Comparison of ENCODE assay signal across 21 cellular contexts in the genomic region with DNA sequence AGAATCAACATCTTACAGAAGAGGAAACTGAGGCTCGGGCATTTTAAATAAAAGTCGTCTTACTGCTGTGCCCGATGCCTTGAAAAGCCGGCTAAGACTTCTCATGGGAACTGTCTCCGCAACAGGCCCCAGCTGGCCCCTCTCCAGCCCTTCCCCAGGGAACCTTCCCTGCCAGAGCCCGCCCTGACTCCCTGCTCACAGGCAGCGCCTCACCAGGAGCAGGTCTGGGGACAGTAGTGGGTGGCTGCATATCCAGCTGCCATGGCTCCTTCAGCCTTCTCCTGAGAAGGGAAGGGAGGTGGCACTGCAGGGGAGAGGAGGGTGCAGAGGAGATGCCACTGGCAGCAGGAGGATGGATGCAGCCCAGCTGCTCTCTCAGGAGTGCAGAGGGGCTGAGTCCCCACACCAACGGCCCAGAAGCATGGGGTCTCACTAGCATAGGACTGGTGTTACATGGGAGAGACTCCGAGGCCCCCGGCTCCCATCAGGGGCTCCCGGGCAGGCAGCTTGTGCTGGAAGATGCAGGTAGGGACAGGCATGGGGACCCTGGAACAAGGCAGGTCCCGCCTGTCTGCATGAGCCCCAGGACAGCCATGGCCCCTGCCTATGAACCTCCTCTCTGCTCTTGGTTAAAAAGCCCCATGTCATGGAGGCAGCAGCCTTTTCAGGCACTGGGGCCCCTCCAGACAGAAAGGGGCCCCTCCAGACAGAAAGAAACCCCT.
DNase-seq lines count a peak whose midpoint lies in the region; TF ChIP-seq lines count a peak whose summit lies in the region.
"Had no signal": no experiment of that assay in that cellular context is flagged by ENCODE, and none has a peak within 500 bp of the region (broad histone marks: within the 10 kb centered on the region; RNA-seq: fewer than 3 reads in every experiment).

No MANE protein-coding gene starts in this region.

- H4K5ac ChIP-seq in mesendoderm (ENCODE audit: low read length) = no peak overlapping the region

- in situ Hi-C loops in GM23248 (cut with MboI) = no loop called here

- no peaks in the 10 kb centered on the region for H3K9me2 ChIP-seq in GM23248 (ENCODE audit: insufficient read depth)

- WGBS in lower leg skin, 2 donors = 51 to 55% methylated on average over 10 to 12 of the region's 12 CpGs
- WGBS in GM23248 (ENCODE audit: low coverage in 1 of 2, low lambda C conversion rate in 2 of 2, missing lambda C conversion rate in 2 of 2), 2 experiments = 63 to 64% methylated on average over 12 of the region's 12 CpGs
- no CpG with 5 or more reads among the region's 12 CpGs for WGBS in mesendoderm (ENCODE audit: extremely low coverage, insufficient coverage, low lambda C conversion rate)

- no peak overlapping the region for H3K18ac ChIP-seq in mesendoderm (ENCODE audit: low read length)

- H3K56ac ChIP-seq in mesendoderm (ENCODE audit: low read length) = no peak overlapping the region

- H2AFZ ChIP-seq in GM23248 = no peak overlapping the region
- H2AFZ ChIP-seq: PC-9 had no signal

- no peak overlapping the region for H3K27ac ChIP-seq in GM23248
- no peak overlapping the region for H3K27ac ChIP-seq in mesendoderm (ENCODE audit: low read depth, low read length)
- H3K27ac ChIP-seq: PC-9, SJSA1 had no signal

- H2BK120ac ChIP-seq in mesendoderm (ENCODE audit: low read depth, low read length) = no peak overlapping the region

- no peaks in the 10 kb centered on the region for H3K9me3 ChIP-seq in BE2C
- H3K9me3 ChIP-seq in GM23248 (ENCODE audit: low read depth) = no peaks in the 10 kb centered on the region
- H3K9me3 ChIP-seq: SJSA1 had no signal

- no peak overlapping the region for H2BK5ac ChIP-seq in mesendoderm (ENCODE audit: low read length)

- H3K79me1 ChIP-seq in mesendoderm (ENCODE audit: low read length) = no peaks in the 10 kb centered on the region

- no peak overlapping the region for H2BK15ac ChIP-seq in mesendoderm (replicated peaks; ENCODE audit: low read depth)

- DNase-seq in NCI-H1694 (lab: John Stamatoyannopoulos, UW) = peak; percentile 1
- no peak for DNase-seq in NCI-H1694 treated with DMSO at 0.1 percent for 48 hours (lab: John Stamatoyannopoulos, UW)
- DNase-seq in BE2C = peak; percentile 42
- DNase-seq in SK-N-DZ (ENCODE audit: low spot score) = peak; percentile 18
- peak; percentile 10 to 81 for DNase-seq in lower leg skin (ENCODE audit: low spot score in 2 of 2)
- DNase-seq in foreskin fibroblast = no peak
- DNase-seq in GM23248 = no peak
- no peak for DNase-seq in mesendoderm
- DNase-seq: 8988T; CD4-positive, CD25-positive, alpha-beta regulatory T cell; COR-L47; DMS 273 treated with DMSO at 0.1 percent for 48 hours; DND-41; H9; KG1; NCI-H1436 treated with DMSO at 0.1 percent for 48 hours; NCI-H2107; NCI-H446; NCI-H774; PC-9 had no signal

- H3K9ac ChIP-seq in GM23248 = no peak overlapping the region
- H3K9ac ChIP-seq in mesendoderm (ENCODE audit: low read length) = no peak overlapping the region

- no peak overlapping the region for H3K4me3 ChIP-seq in BE2C (ENCODE audit: low read depth, low read length)
- H3K4me3 ChIP-seq in lower leg skin (ENCODE audit: low read depth, poor library complexity, severe bottlenecking) = no peak overlapping the region
- H3K4me3 ChIP-seq in foreskin fibroblast (ENCODE audit: low read depth in 1 of 2, low read length in 2 of 2) = no peak overlapping the region
- no peak overlapping the region for H3K4me3 ChIP-seq in GM23248
- no peak overlapping the region for H3K4me3 ChIP-seq in mesendoderm (ENCODE audit: low read length)
- H3K4me3 ChIP-seq: PC-9, SJSA1 had no signal

- no peak overlapping the region for H2AK5ac ChIP-seq in mesendoderm (ENCODE audit: low read length)

- H3K36me3 ChIP-seq in BE2C = no peaks in the 10 kb centered on the region
- no peaks in the 10 kb centered on the region for H3K36me3 ChIP-seq in GM23248 (ENCODE audit: low read depth)
- H3K36me3 ChIP-seq in mesendoderm (ENCODE audit: control insufficient read depth, insufficient read depth, low read length) = no peaks in the 10 kb centered on the region
- H3K36me3 ChIP-seq: SJSA1 had no signal

- intact Hi-C loops in lower leg skin (cut with DNase I; ENCODE audit: low total_unique reads) = loop anchor here (5.0 kb wide), 1 partner anchor 1423 kb away; no protein-coding TSS in a partner anchor

- no peak overlapping the region for H3K4me2 ChIP-seq in GM23248 (ENCODE audit: unreplicated experiment)
- H3K4me2 ChIP-seq in mesendoderm (ENCODE audit: low read length) = no peak overlapping the region
- H3K4me2 ChIP-seq: PC-9 had no signal

- no peaks in the 10 kb centered on the region for H3F3A ChIP-seq in GM23248 (ENCODE audit: insufficient read depth)

- H4K8ac ChIP-seq in mesendoderm (ENCODE audit: low read depth, low read length) = no peak overlapping the region

- H4K20me1 ChIP-seq in GM23248 (ENCODE audit: insufficient read depth) = no peaks in the 10 kb centered on the region

- H3K4me1 ChIP-seq in BE2C (no peaks in the 10 kb centered on the region), GM23248 (ENCODE audit: insufficient read depth) (no peaks in the 10 kb centered on the region), mesendoderm (ENCODE audit: control insufficient read depth, low read depth, low read length) (no peaks in the 10 kb centered on the region)
- H3K4me1 ChIP-seq: SJSA1 had no signal

- TF ChIP-seq CTCF in BE2C (IDR thresholded peaks at IDR 0.05; ENCODE audit: low read depth, low read length) = no peak
- no peak for TF ChIP-seq CTCF in lower leg skin (IDR thresholded peaks at IDR 0.05)
- TF ChIP-seq CTCF in foreskin fibroblast (IDR thresholded peaks at IDR 0.05; ENCODE audit: low read depth, low read length) = no peak

- H3K79me2 ChIP-seq in GM23248 (ENCODE audit: insufficient read depth) (no peaks in the 10 kb centered on the region), mesendoderm (ENCODE audit: control insufficient read depth, insufficient read depth, low read length) (no peaks in the 10 kb centered on the region)

- H3K23ac ChIP-seq in mesendoderm (ENCODE audit: low read length) = no peak overlapping the region

- no peaks in the 10 kb centered on the region for H3K27me3 ChIP-seq in BE2C
- H3K27me3 ChIP-seq in GM23248 (replicated peaks; ENCODE audit: insufficient read depth) = no peaks in the 10 kb centered on the region
- no peaks in the 10 kb centered on the region for H3K27me3 ChIP-seq in mesendoderm (ENCODE audit: insufficient read depth, low read length, poor library complexity)
- H3K27me3 ChIP-seq: SJSA1 had no signal

- TF ChIP-seq POLR2A in lower leg skin (IDR thresholded peaks at IDR 0.05) = no peak

- H3K4ac ChIP-seq in mesendoderm (ENCODE audit: low read depth, low read length) = no peak overlapping the region

Comparison
In these comparisons a context has a peak if more than half of its experiments do, and no peak if none do; other contexts are left out.
1. DNase-seq: peak in NCI-H1694 (single experiment), BE2C (single experiment), SK-N-DZ (single experiment) and lower leg skin (2 of 2); none in NCI-H1694 treated with DMSO at 0.1 percent for 48 hours (single experiment), foreskin fibroblast (0 of 2), GM23248 (single experiment) and mesendoderm (single experiment).